Comparison of ENCODE assay signal across 8 cellular contexts in the genomic region with DNA sequence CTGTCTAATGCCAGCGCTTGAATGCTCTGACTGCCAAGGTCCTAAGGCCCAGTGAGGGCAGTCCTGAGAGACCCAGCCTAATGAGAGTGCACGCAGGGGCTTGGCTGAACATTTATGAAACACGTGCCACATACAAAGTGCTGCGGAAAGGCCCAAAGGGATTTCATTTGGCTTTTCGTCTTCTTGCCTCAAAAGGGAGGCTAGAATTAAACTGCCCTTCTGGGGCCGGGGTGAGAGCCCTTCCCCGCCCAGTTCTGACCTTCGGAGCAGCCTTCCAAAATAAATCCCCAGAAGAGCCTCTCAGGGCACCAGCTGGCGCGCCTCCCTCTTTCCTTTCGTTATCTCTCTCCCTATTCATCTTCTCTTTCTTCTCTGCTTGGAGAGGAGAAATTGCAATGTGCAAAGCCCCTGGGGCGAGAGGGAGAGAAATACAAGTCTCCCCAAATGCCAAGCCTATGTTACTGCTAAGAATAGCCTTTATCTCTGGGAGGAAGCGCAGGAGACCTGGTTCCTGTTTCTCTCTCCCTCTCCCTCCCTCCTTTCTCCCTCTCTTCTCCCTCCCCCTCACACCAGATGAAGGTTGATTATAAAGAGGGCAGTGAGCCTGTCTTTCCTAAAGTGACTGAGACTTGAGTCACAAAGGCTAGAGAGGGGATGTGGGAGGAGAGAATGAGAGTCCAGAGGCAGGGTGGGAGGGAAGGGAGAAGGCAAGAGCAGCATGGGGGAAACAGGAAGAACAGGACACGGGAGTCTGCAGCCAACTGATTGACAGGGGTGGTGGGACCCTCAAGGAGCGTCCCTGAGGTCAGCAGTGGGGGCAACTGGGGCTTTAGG. TPM values are rescaled to one million over a fixed set of nuclear protein-coding genes. Genes with fewer than 3 reads are reported as not detected.
DNase-seq lines count a peak whose midpoint lies in the region; ATAC-seq and TF ChIP-seq lines count a peak whose summit lies in the region.

No MANE protein-coding gene starts in this region.

- no peaks in the 10 kb centered on the region for H3K27me3 Mint-ChIP-seq in Calu3 (ENCODE audit: unreplicated experiment)

- H3K4me1 Mint-ChIP-seq in Calu3 (ENCODE audit: low read depth, unreplicated experiment) = peaks cover 20% of the 10 kb centered on the region

- H3K9me3 Mint-ChIP-seq in Calu3 (ENCODE audit: low read depth, unreplicated experiment) = no peaks in the 10 kb centered on the region

- H3K27me3 ChIP-seq in subcutaneous abdominal adipose tissue (ENCODE audit: control insufficient read depth in 5 of 5, insufficient read depth in 4 of 5, low read length in 5 of 5) = no peaks in the 10 kb centered on the region

- peaks cover 2 to 51% (median 43%) of the 10 kb centered on the region in 5 donors for H3K4me1 ChIP-seq in subcutaneous abdominal adipose tissue (ENCODE audit: control insufficient read depth in 5 of 5, insufficient read depth in 5 of 5, low read length in 5 of 5)

- H3K9ac ChIP-seq in subcutaneous abdominal adipose tissue (ENCODE audit: low read length in 5 of 5) = peak overlapping the region in 4 of 5 donors; percentile 69 to 77 (median 70)

- H3K27ac ChIP-seq in subcutaneous abdominal adipose tissue (ENCODE audit: low read depth, low read length) = peak overlapping the region; percentile 68

- H3K4me3 ChIP-seq in subcutaneous abdominal adipose tissue (ENCODE audit: low read depth in 1 of 5, low read length in 5 of 5) = peak overlapping the region; percentile 51 to 86 (median 70)

- TF ChIP-seq CTCF in Calu3 (IDR thresholded peaks at IDR 0.05; ENCODE audit: unreplicated experiment) = no peak

- H3K4me3 Mint-ChIP-seq in Calu3 (ENCODE audit: low read depth, unreplicated experiment) = peak overlapping the region; percentile 75

- ATAC-seq in GM19455 (IDR thresholded peaks at IDR 0.05; ENCODE audit: unreplicated experiment) (peak; percentile 32), HG03460 (IDR thresholded peaks at IDR 0.05; ENCODE audit: unreplicated experiment) (peak; percentile 26)

- peak overlapping the region; percentile 56 for H3K27ac Mint-ChIP-seq in Calu3 (ENCODE audit: unreplicated experiment)

- no peaks in the 10 kb centered on the region for H3K36me3 ChIP-seq in subcutaneous abdominal adipose tissue (ENCODE audit: control insufficient read depth in 5 of 5, insufficient read depth in 5 of 5, low read length in 5 of 5)

- intact Hi-C loops in Calu3 (cut with micrococcal nuclease; ENCODE audit: unreplicated experiment) = loop anchor here (1.0 to 10.0 kb wide), 4 partner anchors 53 to 595 kb away; no protein-coding TSS in a partner anchor

- CTCF ChIA-PET in Calu3 (lab: Charles Lee) = interaction anchor here (0.9 to 2.9 kb wide), 12 partner anchors 8 to 315 kb away, joined by 3 to 93 read pairs (median 4); a partner anchor contains a TSS

- H3K36me3 Mint-ChIP-seq in Calu3 (ENCODE audit: insufficient read depth, unreplicated experiment) = no peaks in the 10 kb centered on the region

- DNase-seq in Calu3 = peak; percentile 9
- peak; percentile 92 for DNase-seq in RPMI7951 (ENCODE audit: low read depth)
- peak; percentile 93 for DNase-seq in cerebellar cortex (ENCODE audit: low spot score)
- DNase-seq in left kidney (ENCODE audit: low read depth, low spot score) = peak; percentile 85
- no peak for DNase-seq in putamen (ENCODE audit: low spot score)

- no peaks in the 10 kb centered on the region for H3K9me3 ChIP-seq in subcutaneous abdominal adipose tissue (ENCODE audit: control insufficient read depth in 5 of 5, low read length in 5 of 5)

- BruUV-seq in Calu3 (replicated peaks; lab: Mats Ljungman, UMichigan) = no TSS peak

RNA-seq across cellular contexts. Expression of a gene that starts 36.7 kb away (rescaled TPM):
- 118 and 138 TPM in 2 replicates for total RNA-seq in Calu3 (2022)
- total RNA-seq in RPMI7951 (2014; rRNA removed; shearing (Covaris generic)) = 323 and 341 TPM in 2 replicates
